ENCODE assay signal across 12 cellular contexts in the genomic region with DNA sequence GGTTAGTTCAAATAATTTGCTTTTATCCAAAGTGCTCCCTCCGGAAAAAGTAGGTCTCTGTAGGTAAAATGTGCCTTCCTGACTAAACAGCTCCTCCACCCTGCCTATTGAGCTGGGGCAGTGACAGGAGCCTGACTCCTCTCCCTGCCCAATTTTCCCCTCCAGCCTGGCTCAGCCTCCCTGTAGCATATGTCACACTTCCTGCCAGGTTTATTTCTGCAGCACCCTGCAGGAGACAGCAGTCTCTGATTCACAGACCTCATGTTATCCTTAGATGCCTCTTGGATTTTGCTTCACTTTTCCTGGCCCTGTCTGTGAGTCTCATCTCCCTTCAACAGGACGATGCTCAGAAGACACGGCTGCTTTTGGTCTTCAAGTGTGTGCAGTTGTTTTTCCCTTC. TPM values are rescaled to one million over a fixed set of nuclear protein-coding genes. Genes with fewer than 3 reads are reported as not detected.
DNase-seq lines count a peak whose midpoint lies in the region; ATAC-seq and TF ChIP-seq lines count a peak whose summit lies in the region.
"Had no signal": no experiment of that assay in that cellular context is flagged by ENCODE, and none has a peak within 500 bp of the region (broad histone marks: within the 10 kb centered on the region; RNA-seq: fewer than 3 reads in every experiment).

No MANE protein-coding gene starts in this region.

- CTCF ChIA-PET in activated naive CD4-positive, alpha-beta T cell treated with anti-CD3 and anti-CD28 coated beads for 36 hours (lab: Charles Lee), result no interaction called here

- H3K27me3 Mint-ChIP-seq in activated naive CD4-positive, alpha-beta T cell treated with anti-CD3 and anti-CD28 coated beads for 36 hours (ENCODE audit: low read depth), result no peaks in the 10 kb centered on the region
- H3K27me3 Mint-ChIP-seq: activated T-cell treated with anti-CD3 and anti-CD28 coated beads, Interleukin-2, amount 50 U/mL, for 24 hours; IgD-negative memory B cell had no signal

- H3K36me3 ChIP-seq in adipocyte (ENCODE audit: control insufficient read depth, insufficient read depth, low read length, severe bottlenecking), result peaks cover 51% of the 10 kb centered on the region
- H3K36me3 ChIP-seq in heart left ventricle, result peaks cover 0 to 82% (median 31%) of the 10 kb centered on the region in 9 donors
- peaks cover 28 to 35% (median 30%) of the 10 kb centered on the region in 3 donors for H3K36me3 ChIP-seq in skeletal muscle tissue (ENCODE audit: control insufficient read depth in 3 of 3, insufficient read depth in 3 of 3, low read length in 3 of 3)

- peak in 1 of 2 experiments; percentile 16 for DNase-seq in HL-60 (ENCODE audit: low read depth in 1 of 2, low spot score in 1 of 2)
- peak; percentile 42 for DNase-seq in adipocyte (ENCODE audit: low read depth)
- no peak for DNase-seq in heart left ventricle
- DNase-seq in hippocampal formation (lab: John Stamatoyannopoulos, UW), result no peak
- DNase-seq in activated naive CD4-positive, alpha-beta T cell treated with anti-CD3 and anti-CD28 coated beads for 36 hours, result no peak
- DNase-seq: activated T-cell treated with anti-CD3 and anti-CD28 coated beads, Interleukin-2, amount 50 U/mL, for 24 hours; left colon; NCI-H510A treated with DMSO at 0.1 percent for 48 hours; T-helper 9 cell had no signal

- H3K4me3 ChIP-seq in HL-60 (replicated peaks; ENCODE audit: insufficient read depth, low read length) (no peak overlapping the region), adipocyte (ENCODE audit: low read length) (no peak overlapping the region), heart left ventricle (no peak overlapping the region), skeletal muscle tissue (ENCODE audit: low read length in 3 of 3) (no peak overlapping the region)

- no peak for TF ChIP-seq POLR2A in heart left ventricle (IDR thresholded peaks at IDR 0.05)

- no peaks in the 10 kb centered on the region for H3K9me3 ChIP-seq in adipocyte (ENCODE audit: control insufficient read depth, low read length)
- H3K9me3 ChIP-seq in heart left ventricle, result no peaks in the 10 kb centered on the region
- no peaks in the 10 kb centered on the region for H3K9me3 ChIP-seq in skeletal muscle tissue (ENCODE audit: control insufficient read depth in 3 of 3, low read length in 3 of 3)

- intact Hi-C loops in heart left ventricle (cut with DNase I), result no loop called here
- intact Hi-C loops in activated naive CD4-positive, alpha-beta T cell treated with anti-CD3 and anti-CD28 coated beads for 36 hours (cut with micrococcal nuclease), result no loop called here

- no peaks in the 10 kb centered on the region for H3K27me3 ChIP-seq in HL-60 (ENCODE audit: insufficient read depth, poor library complexity, severe bottlenecking)
- no peaks in the 10 kb centered on the region for H3K27me3 ChIP-seq in adipocyte (replicated peaks; ENCODE audit: control insufficient read depth, insufficient read depth, low read length)
- H3K27me3 ChIP-seq in heart left ventricle, result no peaks in the 10 kb centered on the region
- H3K27me3 ChIP-seq in skeletal muscle tissue (ENCODE audit: control insufficient read depth in 3 of 3, insufficient read depth in 3 of 3, low read length in 3 of 3), result no peaks in the 10 kb centered on the region

- TF ChIP-seq CTCF in HL-60 (IDR thresholded peaks at IDR 0.05; ENCODE audit: insufficient read depth, low read length), result no peak
- TF ChIP-seq CTCF in heart left ventricle (IDR thresholded peaks at IDR 0.05), result no peak

- H3K9ac ChIP-seq in adipocyte (ENCODE audit: low read length) (no peak overlapping the region), skeletal muscle tissue (ENCODE audit: low read depth in 1 of 3, low read length in 3 of 3) (peak overlapping the region in 2 of 3 donors; percentile 40 to 41)

- no peaks in the 10 kb centered on the region for H3K4me1 Mint-ChIP-seq in activated naive CD4-positive, alpha-beta T cell treated with anti-CD3 and anti-CD28 coated beads for 36 hours (ENCODE audit: low read depth)
- H3K4me1 Mint-ChIP-seq: IgD-negative memory B cell had no signal

- H3K4me1 ChIP-seq in adipocyte (ENCODE audit: control insufficient read depth, insufficient read depth, low read length) (peaks cover 17% of the 10 kb centered on the region), heart left ventricle (peaks cover 0 to 25% (median 0%) of the 10 kb centered on the region in 12 donors), skeletal muscle tissue (ENCODE audit: control insufficient read depth in 3 of 3, insufficient read depth in 3 of 3, low read length in 3 of 3) (peaks cover 20 to 29% (median 27%) of the 10 kb centered on the region in 3 donors)

- no peak overlapping the region for H3K27ac Mint-ChIP-seq in activated naive CD4-positive, alpha-beta T cell treated with anti-CD3 and anti-CD28 coated beads for 36 hours
- H3K27ac Mint-ChIP-seq: activated T-cell treated with anti-CD3 and anti-CD28 coated beads, Interleukin-2, amount 50 U/mL, for 24 hours had no signal

- ATAC-seq in heart left ventricle (peak in 3 of 4 donors; percentile 34 to 46 (median 38)), HG03354 (IDR thresholded peaks at IDR 0.05; ENCODE audit: poor library complexity, severe bottlenecking, unreplicated experiment) (no peak)
- ATAC-seq: left colon had no signal

- H3K27ac ChIP-seq in HL-60 (replicated peaks) (peak overlapping the region; percentile 94), heart left ventricle (peak overlapping the region in 2 of 12 donors; percentile 23 to 41), skeletal muscle tissue (ENCODE audit: low read depth, low read length) (peak overlapping the region; percentile 41)

- no peak overlapping the region for H3K4me3 Mint-ChIP-seq in activated naive CD4-positive, alpha-beta T cell treated with anti-CD3 and anti-CD28 coated beads for 36 hours
- H3K4me3 Mint-ChIP-seq: activated T-cell treated with anti-CD3 and anti-CD28 coated beads, Interleukin-2, amount 50 U/mL, for 24 hours; IgD-negative memory B cell had no signal

- WGBS in heart left ventricle, 4 donors, result 62 to 67% (median 64%) methylated on average over 3 of the region's 3 CpGs

- no peaks in the 10 kb centered on the region for H3K9me3 Mint-ChIP-seq in activated naive CD4-positive, alpha-beta T cell treated with anti-CD3 and anti-CD28 coated beads for 36 hours
- H3K9me3 Mint-ChIP-seq: activated T-cell treated with anti-CD3 and anti-CD28 coated beads, Interleukin-2, amount 50 U/mL, for 24 hours; IgD-negative memory B cell had no signal

- H3K36me3 Mint-ChIP-seq in activated naive CD4-positive, alpha-beta T cell treated with anti-CD3 and anti-CD28 coated beads for 36 hours (ENCODE audit: low read depth), result peaks cover 7% of the 10 kb centered on the region

RNA-seq across cellular contexts. Expression of a gene that starts 33.5 kb away (rescaled TPM):
- total RNA-seq in heart left ventricle (10 to 100 TPM in 1 of 9 donors, 1 to 10 TPM in 8; 1.7 to 18.8 (median 2.8) TPM), skeletal muscle tissue (8.9 TPM)
- 1 to 10 TPM; 1.2 to 2.8 TPM for polyA plus RNA-seq in heart left ventricle
- 1 to 10 TPM; 2.6 to 3.1 TPM for total RNA-seq in activated naive CD4-positive, alpha-beta T cell treated with anti-CD3 and anti-CD28 coated beads for 36 hours
